2 cellular contexts compared by ENCODE assay signal in the genomic region with DNA sequence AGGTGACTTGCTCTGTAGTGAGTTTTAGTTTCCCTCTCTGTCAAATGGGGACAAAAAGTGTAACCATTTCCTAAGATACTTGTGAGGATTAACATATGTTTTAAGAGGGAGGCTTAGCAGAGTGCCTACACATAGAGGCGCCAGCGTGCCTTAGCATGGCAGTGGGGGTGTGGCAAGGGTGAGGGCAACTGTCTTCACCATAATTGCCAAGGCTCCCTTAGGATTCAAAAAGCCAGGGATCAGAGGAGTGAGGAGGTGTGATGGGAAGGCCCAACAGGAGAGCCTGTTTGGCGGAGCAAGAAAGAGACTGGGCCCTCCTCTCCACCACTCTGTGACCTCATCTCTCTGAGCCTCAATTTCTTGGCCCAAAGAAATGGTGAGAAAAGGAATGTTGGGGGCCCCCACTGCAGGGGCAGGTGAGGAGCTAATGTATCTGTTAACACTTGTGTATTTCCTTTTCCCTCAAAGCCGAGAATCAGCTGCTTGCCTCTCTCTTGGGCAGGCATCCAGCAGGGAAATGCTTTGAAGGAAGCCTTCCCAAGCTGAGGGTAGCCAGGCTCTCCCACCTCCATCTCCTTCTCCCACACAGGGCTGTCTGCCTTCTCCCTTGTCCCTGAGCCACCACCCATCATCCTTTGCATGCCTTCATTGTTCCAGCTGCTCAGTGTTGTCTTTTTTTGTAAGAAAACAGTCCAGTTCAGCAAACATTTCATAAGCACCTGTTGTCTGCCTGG.
TF ChIP-seq lines count a peak whose summit lies in the region.

No MANE protein-coding gene starts in this region.

TF ChIP-seq in GM23338, 12 proteins besides CTCF, POLR2A, EP300 and RAD21 (continued from another document):
- TF ChIP-seq, protein P1, sequence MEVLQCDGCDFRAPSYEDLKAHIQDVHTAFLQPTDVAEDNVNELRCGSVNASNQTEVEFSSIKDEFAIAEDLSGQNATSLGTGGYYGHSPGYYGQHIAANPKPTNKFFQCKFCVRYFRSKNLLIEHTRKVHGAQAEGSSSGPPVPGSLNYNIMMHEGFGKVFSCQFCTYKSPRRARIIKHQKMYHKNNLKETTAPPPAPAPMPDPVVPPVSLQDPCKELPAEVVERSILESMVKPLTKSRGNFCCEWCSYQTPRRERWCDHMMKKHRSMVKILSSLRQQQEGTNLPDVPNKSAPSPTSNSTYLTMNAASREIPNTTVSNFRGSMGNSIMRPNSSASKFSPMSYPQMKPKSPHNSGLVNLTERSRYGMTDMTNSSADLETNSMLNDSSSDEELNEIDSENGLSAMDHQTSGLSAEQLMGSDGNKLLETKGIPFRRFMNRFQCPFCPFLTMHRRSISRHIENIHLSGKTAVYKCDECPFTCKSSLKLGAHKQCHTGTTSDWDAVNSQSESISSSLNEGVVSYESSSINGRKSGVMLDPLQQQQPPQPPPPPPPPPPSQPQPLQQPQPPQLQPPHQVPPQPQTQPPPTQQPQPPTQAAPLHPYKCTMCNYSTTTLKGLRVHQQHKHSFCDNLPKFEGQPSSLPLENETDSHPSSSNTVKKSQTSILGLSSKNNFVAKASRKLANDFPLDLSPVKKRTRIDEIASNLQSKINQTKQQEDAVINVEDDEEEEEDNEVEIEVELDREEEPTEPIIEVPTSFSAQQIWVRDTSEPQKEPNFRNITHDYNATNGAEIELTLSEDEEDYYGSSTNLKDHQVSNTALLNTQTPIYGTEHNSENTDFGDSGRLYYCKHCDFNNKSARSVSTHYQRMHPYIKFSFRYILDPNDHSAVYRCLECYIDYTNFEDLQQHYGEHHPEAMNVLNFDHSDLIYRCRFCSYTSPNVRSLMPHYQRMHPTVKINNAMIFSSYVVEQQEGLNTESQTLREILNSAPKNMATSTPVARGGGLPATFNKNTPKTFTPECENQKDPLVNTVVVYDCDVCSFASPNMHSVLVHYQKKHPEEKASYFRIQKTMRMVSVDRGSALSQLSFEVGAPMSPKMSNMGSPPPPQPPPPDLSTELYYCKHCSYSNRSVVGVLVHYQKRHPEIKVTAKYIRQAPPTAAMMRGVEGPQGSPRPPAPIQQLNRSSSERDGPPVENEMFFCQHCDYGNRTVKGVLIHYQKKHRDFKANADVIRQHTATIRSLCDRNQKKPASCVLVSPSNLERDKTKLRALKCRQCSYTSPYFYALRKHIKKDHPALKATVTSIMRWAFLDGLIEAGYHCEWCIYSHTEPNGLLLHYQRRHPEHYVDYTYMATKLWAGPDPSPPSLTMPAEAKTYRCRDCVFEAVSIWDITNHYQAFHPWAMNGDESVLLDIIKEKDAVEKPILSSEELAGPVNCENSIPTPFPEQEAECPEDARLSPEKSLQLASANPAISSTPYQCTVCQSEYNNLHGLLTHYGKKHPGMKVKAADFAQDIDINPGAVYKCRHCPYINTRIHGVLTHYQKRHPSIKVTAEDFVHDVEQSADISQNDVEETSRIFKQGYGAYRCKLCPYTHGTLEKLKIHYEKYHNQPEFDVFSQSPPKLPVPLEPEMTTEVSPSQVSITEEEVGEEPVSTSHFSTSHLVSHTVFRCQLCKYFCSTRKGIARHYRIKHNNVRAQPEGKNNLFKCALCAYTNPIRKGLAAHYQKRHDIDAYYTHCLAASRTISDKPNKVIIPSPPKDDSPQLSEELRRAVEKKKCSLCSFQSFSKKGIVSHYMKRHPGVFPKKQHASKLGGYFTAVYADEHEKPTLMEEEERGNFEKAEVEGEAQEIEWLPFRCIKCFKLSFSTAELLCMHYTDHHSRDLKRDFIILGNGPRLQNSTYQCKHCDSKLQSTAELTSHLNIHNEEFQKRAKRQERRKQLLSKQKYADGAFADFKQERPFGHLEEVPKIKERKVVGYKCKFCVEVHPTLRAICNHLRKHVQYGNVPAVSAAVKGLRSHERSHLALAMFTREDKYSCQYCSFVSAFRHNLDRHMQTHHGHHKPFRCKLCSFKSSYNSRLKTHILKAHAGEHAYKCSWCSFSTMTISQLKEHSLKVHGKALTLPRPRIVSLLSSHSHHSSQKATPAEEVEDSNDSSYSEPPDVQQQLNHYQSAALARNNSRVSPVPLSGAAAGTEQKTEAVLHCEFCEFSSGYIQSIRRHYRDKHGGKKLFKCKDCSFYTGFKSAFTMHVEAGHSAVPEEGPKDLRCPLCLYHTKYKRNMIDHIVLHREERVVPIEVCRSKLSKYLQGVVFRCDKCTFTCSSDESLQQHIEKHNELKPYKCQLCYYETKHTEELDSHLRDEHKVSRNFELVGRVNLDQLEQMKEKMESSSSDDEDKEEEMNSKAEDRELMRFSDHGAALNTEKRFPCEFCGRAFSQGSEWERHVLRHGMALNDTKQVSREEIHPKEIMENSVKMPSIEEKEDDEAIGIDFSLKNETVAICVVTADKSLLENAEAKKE (CRISPR knock-in tag; IDR thresholded peaks at IDR 0.05): no peak
- TF ChIP-seq ETS1 (IDR thresholded peaks at IDR 0.05): no peak
- no peak for TF ChIP-seq NANOG (IDR thresholded peaks at IDR 0.05; ENCODE audit: borderline replicate concordance)
- no peak for TF ChIP-seq POLR2AphosphoS5 (IDR thresholded peaks at IDR 0.05; ENCODE audit: low read depth)
- TF ChIP-seq CREB1 (CRISPR knock-in tag; IDR thresholded peaks at IDR 0.05; ENCODE audit: low read depth): no peak
- TF ChIP-seq, protein P2, sequence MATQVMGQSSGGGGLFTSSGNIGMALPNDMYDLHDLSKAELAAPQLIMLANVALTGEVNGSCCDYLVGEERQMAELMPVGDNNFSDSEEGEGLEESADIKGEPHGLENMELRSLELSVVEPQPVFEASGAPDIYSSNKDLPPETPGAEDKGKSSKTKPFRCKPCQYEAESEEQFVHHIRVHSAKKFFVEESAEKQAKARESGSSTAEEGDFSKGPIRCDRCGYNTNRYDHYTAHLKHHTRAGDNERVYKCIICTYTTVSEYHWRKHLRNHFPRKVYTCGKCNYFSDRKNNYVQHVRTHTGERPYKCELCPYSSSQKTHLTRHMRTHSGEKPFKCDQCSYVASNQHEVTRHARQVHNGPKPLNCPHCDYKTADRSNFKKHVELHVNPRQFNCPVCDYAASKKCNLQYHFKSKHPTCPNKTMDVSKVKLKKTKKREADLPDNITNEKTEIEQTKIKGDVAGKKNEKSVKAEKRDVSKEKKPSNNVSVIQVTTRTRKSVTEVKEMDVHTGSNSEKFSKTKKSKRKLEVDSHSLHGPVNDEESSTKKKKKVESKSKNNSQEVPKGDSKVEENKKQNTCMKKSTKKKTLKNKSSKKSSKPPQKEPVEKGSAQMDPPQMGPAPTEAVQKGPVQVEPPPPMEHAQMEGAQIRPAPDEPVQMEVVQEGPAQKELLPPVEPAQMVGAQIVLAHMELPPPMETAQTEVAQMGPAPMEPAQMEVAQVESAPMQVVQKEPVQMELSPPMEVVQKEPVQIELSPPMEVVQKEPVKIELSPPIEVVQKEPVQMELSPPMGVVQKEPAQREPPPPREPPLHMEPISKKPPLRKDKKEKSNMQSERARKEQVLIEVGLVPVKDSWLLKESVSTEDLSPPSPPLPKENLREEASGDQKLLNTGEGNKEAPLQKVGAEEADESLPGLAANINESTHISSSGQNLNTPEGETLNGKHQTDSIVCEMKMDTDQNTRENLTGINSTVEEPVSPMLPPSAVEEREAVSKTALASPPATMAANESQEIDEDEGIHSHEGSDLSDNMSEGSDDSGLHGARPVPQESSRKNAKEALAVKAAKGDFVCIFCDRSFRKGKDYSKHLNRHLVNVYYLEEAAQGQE (IDR thresholded peaks at IDR 0.05; ENCODE audit: unreplicated experiment): no peak
- no peak for TF ChIP-seq ZNF331 (CRISPR knock-in tag; IDR thresholded peaks at IDR 0.05; ENCODE audit: low read depth)

TF ChIP-seq in WTC11, 78 proteins besides CTCF, POLR2A, EP300 and RAD21 (continued from another document):
- TF ChIP-seq ZNF281 (CRISPR knock-in tag; IDR thresholded peaks at IDR 0.05): no peak
- no peak for TF ChIP-seq NR1H2 (CRISPR knock-in tag; IDR thresholded peaks at IDR 0.05)
- no peak for TF ChIP-seq ZBTB21 (CRISPR knock-in tag; IDR thresholded peaks at IDR 0.05; ENCODE audit: borderline replicate concordance)
- TF ChIP-seq CREB1 (CRISPR knock-in tag; IDR thresholded peaks at IDR 0.05): no peak
- no peak for TF ChIP-seq TP53 (CRISPR knock-in tag; IDR thresholded peaks at IDR 0.05)
- TF ChIP-seq FOXP1 (CRISPR knock-in tag; IDR thresholded peaks at IDR 0.05; ENCODE audit: borderline replicate concordance): no peak
- no peak for TF ChIP-seq TCF7 (CRISPR knock-in tag; IDR thresholded peaks at IDR 0.05; ENCODE audit: low read depth)
- TF ChIP-seq CBFB (CRISPR knock-in tag; IDR thresholded peaks at IDR 0.05; ENCODE audit: low read depth): no peak
- TF ChIP-seq GABPB1 (CRISPR knock-in tag; IDR thresholded peaks at IDR 0.05): no peak
- TF ChIP-seq, protein P3, sequence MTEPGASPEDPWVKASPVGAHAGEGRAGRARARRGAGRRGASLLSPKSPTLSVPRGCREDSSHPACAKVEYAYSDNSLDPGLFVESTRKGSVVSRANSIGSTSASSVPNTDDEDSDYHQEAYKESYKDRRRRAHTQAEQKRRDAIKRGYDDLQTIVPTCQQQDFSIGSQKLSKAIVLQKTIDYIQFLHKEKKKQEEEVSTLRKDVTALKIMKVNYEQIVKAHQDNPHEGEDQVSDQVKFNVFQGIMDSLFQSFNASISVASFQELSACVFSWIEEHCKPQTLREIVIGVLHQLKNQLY (CRISPR knock-in tag; IDR thresholded peaks at IDR 0.05): no peak
- no peak for TF ChIP-seq TEAD4 (CRISPR knock-in tag; IDR thresholded peaks at IDR 0.05)
